8 cellular contexts compared by ENCODE assay signal in the genomic region with DNA sequence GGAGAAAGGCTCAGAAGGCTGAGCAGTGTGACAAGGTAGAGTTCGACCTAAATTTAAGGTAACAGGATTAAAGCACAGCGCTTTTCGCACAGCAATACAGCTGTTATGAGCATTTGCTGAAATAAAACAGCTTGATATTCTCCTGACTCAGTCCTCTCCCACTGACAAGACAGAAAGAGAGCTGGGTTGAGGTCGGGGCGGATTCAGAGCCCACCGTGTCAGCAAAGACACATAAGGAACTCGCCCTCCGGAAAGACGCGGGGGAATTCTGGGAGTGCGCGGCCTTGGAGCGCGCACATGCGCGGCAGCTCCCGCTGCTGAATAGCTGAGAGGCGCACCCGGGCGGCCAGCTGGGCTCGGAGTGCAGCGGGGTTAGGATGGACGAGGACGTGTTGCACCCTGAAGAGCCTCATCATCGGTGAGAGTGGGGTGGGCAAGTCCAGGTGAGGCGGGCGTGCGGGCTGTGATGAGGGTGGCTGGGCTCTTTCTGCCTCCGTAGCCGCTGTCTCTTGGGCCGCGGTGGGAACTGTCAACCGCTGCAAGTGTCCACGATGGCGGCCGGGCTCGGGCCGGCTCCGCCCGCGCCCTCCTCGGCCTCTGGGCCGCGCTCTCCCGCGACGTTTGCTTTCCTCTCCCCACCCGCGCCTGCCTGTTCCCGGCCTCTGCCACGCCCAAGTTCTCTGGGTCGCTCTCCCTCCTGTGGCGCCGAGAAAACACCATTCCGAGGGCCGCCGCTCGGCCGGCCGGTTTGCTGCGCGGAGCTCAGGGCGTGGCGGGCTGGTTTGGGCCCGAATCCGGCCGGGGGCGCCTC.
DNase-seq lines count a peak whose midpoint lies in the region; ATAC-seq, FAIRE-seq and TF ChIP-seq lines count a peak whose summit lies in the region.

No MANE protein-coding gene starts in this region.

- peak overlapping the region; percentile 97 for H3K9ac ChIP-seq in mesenchymal stem cell (ENCODE audit: low read length)

- H2BK15ac ChIP-seq in mesenchymal stem cell (ENCODE audit: low read depth, poor library complexity, severe bottlenecking), result no peak overlapping the region

- no peak for TF ChIP-seq RAD21 in A549 (conservative IDR thresholded peaks at IDR 0.05 in 1 of 2, IDR thresholded peaks at IDR 0.05 in 1 of 2)

- H3K4me1 Mint-ChIP-seq in activated CD4-positive, alpha-beta memory T cell treated with anti-CD3 and anti-CD28 coated beads for 36 hours (ENCODE audit: low read depth), result peaks cover 32% of the 10 kb centered on the region

- CTCF ChIA-PET in A549 (lab: Yijun Ruan, JAX), result interaction anchor here (1.0 to 3.7 kb wide), 5 partner anchors 17 to 746 kb away, joined by 3 to 22 read pairs (median 4); no protein-coding TSS in a partner anchor
- CTCF ChIA-PET in activated CD4-positive, alpha-beta memory T cell treated with anti-CD3 and anti-CD28 coated beads for 36 hours (lab: Charles Lee), result interaction anchor here (0.6 to 3.6 kb wide), 11 partner anchors 14 to 167 kb away, joined by 3 to 18 read pairs (median 6); no protein-coding TSS in a partner anchor

- no peak overlapping the region for H4K91ac ChIP-seq in mesenchymal stem cell (ENCODE audit: low read length)

- no peak overlapping the region for H3K23ac ChIP-seq in mesenchymal stem cell (ENCODE audit: low read length in 2 of 2)

- H3K18ac ChIP-seq in mesenchymal stem cell (ENCODE audit: low read depth in 1 of 2, low read length in 2 of 2), result no peak overlapping the region

- ATAC-seq in A549, result peak; percentile 98
- peak; percentile 54 for ATAC-seq in GM18517 (IDR thresholded peaks at IDR 0.05; ENCODE audit: unreplicated experiment)
- ATAC-seq in HG03025 (IDR thresholded peaks at IDR 0.05; ENCODE audit: low FRiP score, unreplicated experiment), result peak; percentile 77

- no peak overlapping the region for H2AK5ac ChIP-seq in mesenchymal stem cell (ENCODE audit: low read length, severe bottlenecking)

- peaks cover 5% of the 10 kb centered on the region for H3K36me3 Mint-ChIP-seq in activated CD4-positive, alpha-beta memory T cell treated with anti-CD3 and anti-CD28 coated beads for 36 hours

- POLR2A ChIA-PET in A549 (lab: Yijun Ruan, JAX), result interaction anchor here (0.6 kb wide), 1 partner anchor 940 kb away, joined by 6 read pairs; the partner anchor contains the start of gene MTPAP
- POLR2A ChIA-PET in activated CD4-positive, alpha-beta memory T cell treated with anti-CD3 and anti-CD28 coated beads for 36 hours (lab: Charles Lee), result no interaction called here

- H3K4ac ChIP-seq in mesenchymal stem cell (ENCODE audit: low read depth in 1 of 2, low read length in 2 of 2), result no peak overlapping the region

- TF ChIP-seq POLR2A in A549 (IDR thresholded peaks at IDR 0.05; ENCODE audit: low read length), result peak; percentile 91

- H3K4me3 ChIP-seq in A549 (peak overlapping the region; percentile 62), mesenchymal stem cell (ENCODE audit: insufficient read depth in 1 of 2, low read depth in 1 of 2, low read length in 2 of 2) (peak overlapping the region in 1 of 2 experiments; percentile 97)

- TF ChIP-seq EP300 in A549 (IDR thresholded peaks at IDR 0.05), result no peak

- peak overlapping the region; percentile 87 for H3K4me3 Mint-ChIP-seq in activated CD4-positive, alpha-beta memory T cell treated with anti-CD3 and anti-CD28 coated beads for 36 hours

- no peaks in the 10 kb centered on the region for H3K79me1 ChIP-seq in mesenchymal stem cell (replicated peaks; ENCODE audit: low read length, poor library complexity, severe bottlenecking)

- no peak overlapping the region for H2BK120ac ChIP-seq in mesenchymal stem cell (ENCODE audit: low read depth, low read length)

- no peak overlapping the region for H3K14ac ChIP-seq in mesenchymal stem cell (ENCODE audit: low read length in 2 of 2)

- H3K4me2 ChIP-seq in A549, result peak overlapping the region; percentile 74
- H3K4me2 ChIP-seq in mesenchymal stem cell (ENCODE audit: low read length, poor library complexity, severe bottlenecking), result no peak overlapping the region

- H2AFZ ChIP-seq in mesenchymal stem cell (ENCODE audit: low read depth, low read length), result no peak overlapping the region

- H3K9me3 ChIP-seq in A549 (peaks cover 14% of the 10 kb centered on the region; the same call in 2 of the 3 replicates), mesenchymal stem cell (ENCODE audit: control insufficient read depth, low read length) (no peaks in the 10 kb centered on the region)

- H3K9me3 Mint-ChIP-seq in activated CD4-positive, alpha-beta memory T cell treated with anti-CD3 and anti-CD28 coated beads for 36 hours, result peaks cover 3% of the 10 kb centered on the region

- no peak for FAIRE-seq in A549 (lab: Jason Lieb, UNC)

- DNase-seq in A549 (ENCODE audit: low read depth in 1 of 2, low spot score in 1 of 2) (peak; percentile 79 to 80), NCI-H2227 (lab: John Stamatoyannopoulos, UW; ENCODE audit: unreplicated experiment) (peak; percentile 75), mesenchymal stem cell (no peak)
- peak; percentile 58 for DNase-seq in activated CD4-positive, alpha-beta memory T cell treated with anti-CD3 and anti-CD28 coated beads for 36 hours
- DNase-seq in effector CD8-positive, alpha-beta T cell (lab: John Stamatoyannopoulos, UW), result peak; percentile 5
- peak; percentile 14 for DNase-seq in stimulated activated naive CD4-positive, alpha-beta T cell treated with Interleukin-2 at 50 U/mL for 16 hours (lab: John Stamatoyannopoulos, UW)

- no peaks in the 10 kb centered on the region for H3K27me3 ChIP-seq in mesenchymal stem cell (ENCODE audit: control insufficient read depth in 1 of 2, insufficient read depth in 1 of 2, low read length in 2 of 2)

- H3K4me1 ChIP-seq in A549, result peaks cover 22% of the 10 kb centered on the region; the same call in 2 of the 3 replicates
- H3K4me1 ChIP-seq in mesenchymal stem cell (ENCODE audit: control insufficient read depth, insufficient read depth, low read depth, low read length), result no peaks in the 10 kb centered on the region

- no peaks in the 10 kb centered on the region for H3K36me3 ChIP-seq in mesenchymal stem cell (ENCODE audit: control insufficient read depth in 1 of 2, insufficient read depth in 2 of 2, low read depth in 1 of 2, low read length in 2 of 2)

- H3K27ac ChIP-seq in A549 (peak overlapping the region; percentile 78 to 89), mesenchymal stem cell (ENCODE audit: low read length, poor library complexity, severe bottlenecking) (no peak overlapping the region)

- no peaks in the 10 kb centered on the region for H3K27me3 Mint-ChIP-seq in activated CD4-positive, alpha-beta memory T cell treated with anti-CD3 and anti-CD28 coated beads for 36 hours

- H2BK5ac ChIP-seq in mesenchymal stem cell (ENCODE audit: low read depth, low read length, poor library complexity, severe bottlenecking), result no peak overlapping the region

- H2BK12ac ChIP-seq in mesenchymal stem cell (ENCODE audit: low read length in 2 of 2), result no peak overlapping the region

- no peak overlapping the region for H4K8ac ChIP-seq in mesenchymal stem cell (ENCODE audit: low read length)

- peak overlapping the region; percentile 78 for H3K27ac Mint-ChIP-seq in activated CD4-positive, alpha-beta memory T cell treated with anti-CD3 and anti-CD28 coated beads for 36 hours

- 5% methylated on average over 31 of the region's 68 CpGs for WGBS in A549 (ENCODE audit: missing lambda C conversion rate)
- WGBS in mesenchymal stem cell, result 97% methylated on average over 68 of the region's 68 CpGs

- TF ChIP-seq CTCF in A549 (IDR thresholded peaks at IDR 0.05), result no peak

- intact Hi-C loops in activated CD4-positive, alpha-beta memory T cell treated with anti-CD3 and anti-CD28 coated beads for 36 hours (cut with micrococcal nuclease), result no loop called here

TF ChIP-seq in A549, 52 proteins besides CTCF, POLR2A, EP300 and RAD21:
- no peak for TF ChIP-seq MAFK (IDR thresholded peaks at IDR 0.05; ENCODE audit: partially characterized antibody)
- TF ChIP-seq, protein P1, sequence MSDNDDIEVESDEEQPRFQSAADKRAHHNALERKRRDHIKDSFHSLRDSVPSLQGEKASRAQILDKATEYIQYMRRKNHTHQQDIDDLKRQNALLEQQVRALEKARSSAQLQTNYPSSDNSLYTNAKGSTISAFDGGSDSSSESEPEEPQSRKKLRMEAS (IDR thresholded peaks at IDR 0.05), result peak; percentile 88
- no peak for TF ChIP-seq TP53 (CRISPR knock-in tag; IDR thresholded peaks at IDR 0.05)
- peak; percentile 76; the same call in 1 of the 2 replicates for TF ChIP-seq E2F6 (IDR thresholded peaks at IDR 0.05; ENCODE audit: borderline replicate concordance, low read depth)
- TF ChIP-seq HOXB13 (CRISPR knock-in tag; IDR thresholded peaks at IDR 0.05; ENCODE audit: low read depth), result no peak
- TF ChIP-seq, protein P2, sequence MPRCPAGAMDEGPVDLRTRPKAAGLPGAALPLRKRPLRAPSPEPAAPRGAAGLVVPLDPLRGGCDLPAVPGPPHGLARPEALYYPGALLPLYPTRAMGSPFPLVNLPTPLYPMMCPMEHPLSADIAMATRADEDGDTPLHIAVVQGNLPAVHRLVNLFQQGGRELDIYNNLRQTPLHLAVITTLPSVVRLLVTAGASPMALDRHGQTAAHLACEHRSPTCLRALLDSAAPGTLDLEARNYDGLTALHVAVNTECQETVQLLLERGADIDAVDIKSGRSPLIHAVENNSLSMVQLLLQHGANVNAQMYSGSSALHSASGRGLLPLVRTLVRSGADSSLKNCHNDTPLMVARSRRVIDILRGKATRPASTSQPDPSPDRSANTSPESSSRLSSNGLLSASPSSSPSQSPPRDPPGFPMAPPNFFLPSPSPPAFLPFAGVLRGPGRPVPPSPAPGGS (IDR thresholded peaks at IDR 0.05), result peak; percentile 55; the same call in 2 of the 3 replicates
- 0 out of 2 replicates have a peak, but pooled peaks have one; percentile 13 for TF ChIP-seq GATA3 (IDR thresholded peaks at IDR 0.05; ENCODE audit: borderline replicate concordance)
- peak in 1 of 2 experiments; percentile 73; a peak in 2 of 5 replicates for TF ChIP-seq JUN (IDR thresholded peaks at IDR 0.05)
